13 cellular contexts compared by ENCODE assay signal in genomic region chr5:125274938-125275759, GRCh38.
DNase-seq lines count a peak whose midpoint lies in the region; ATAC-seq and TF ChIP-seq lines count a peak whose summit lies in the region.
"Had no signal": no experiment of that assay in that cellular context is flagged by ENCODE, and none has a peak within 500 bp of the region (broad histone marks: within the 10 kb centered on the region; RNA-seq: fewer than 3 reads in every experiment).

No MANE protein-coding gene starts in this region.

- H3K36me3 Mint-ChIP-seq in T-helper 17 cell (ENCODE audit: low read depth) = no peaks in the 10 kb centered on the region
- H3K36me3 Mint-ChIP-seq in activated T-cell treated with anti-CD3 and anti-CD28 coated beads, Interleukin-2, amount 50 U/mL, for 72 hours (ENCODE audit: insufficient read depth in 2 of 2) = no peaks in the 10 kb centered on the region
- H3K36me3 Mint-ChIP-seq: CD8-positive, alpha-beta T cell had no signal

- H3K4me2 ChIP-seq in neural cell (ENCODE audit: low read length) = peak overlapping the region; percentile 12

- H3K9me3 Mint-ChIP-seq in activated T-cell treated with anti-CD3 and anti-CD28 coated beads, Interleukin-2, amount 50 U/mL, for 72 hours = peaks cover 0 to 4% of the 10 kb centered on the region in 2 donors
- H3K9me3 Mint-ChIP-seq: activated naive CD8-positive, alpha-beta T cell treated with anti-CD3 and anti-CD28 coated beads, Interleukin-2, amount 50 U/mL, for 24 hours; CD8-positive, alpha-beta T cell had no signal

- TF ChIP-seq RAD21 in Ishikawa (IDR thresholded peaks at IDR 0.05; ENCODE audit: low read depth) = no peak
- TF ChIP-seq RAD21 in neural cell (conservative IDR thresholded peaks at IDR 0.05) = peak; percentile 34

- H3K9me2 ChIP-seq in neural cell (ENCODE audit: insufficient read depth, low read length) = no peaks in the 10 kb centered on the region

- H3F3A ChIP-seq in neural cell (ENCODE audit: insufficient read depth, low read length, poor library complexity, severe bottlenecking) = no peaks in the 10 kb centered on the region

- no peaks in the 10 kb centered on the region for H3K27me3 Mint-ChIP-seq in T-helper 17 cell
- no peaks in the 10 kb centered on the region for H3K27me3 Mint-ChIP-seq in activated T-cell treated with anti-CD3 and anti-CD28 coated beads, Interleukin-2, amount 50 U/mL, for 72 hours (ENCODE audit: low read depth)

- peak overlapping the region; percentile 36 for H3K27ac ChIP-seq in neural cell (ENCODE audit: low read length)

- H3K4me3 ChIP-seq in neural cell (ENCODE audit: low read length) = peak overlapping the region; percentile 13

- no peak overlapping the region for H3K4me3 Mint-ChIP-seq in T-helper 17 cell
- H3K4me3 Mint-ChIP-seq in activated T-cell treated with anti-CD3 and anti-CD28 coated beads, Interleukin-2, amount 50 U/mL, for 72 hours = no peak overlapping the region
- H3K4me3 Mint-ChIP-seq: activated naive CD8-positive, alpha-beta T cell treated with anti-CD3 and anti-CD28 coated beads, Interleukin-2, amount 50 U/mL, for 24 hours; CD8-positive, alpha-beta T cell had no signal

- no peaks in the 10 kb centered on the region for H4K20me1 ChIP-seq in neural cell (ENCODE audit: insufficient read depth)

- no peak for TF ChIP-seq CTCF in neural cell (IDR thresholded peaks at IDR 0.05; ENCODE audit: poor library complexity, severe bottlenecking)

- no peaks in the 10 kb centered on the region for H3K9me3 ChIP-seq in neural cell (ENCODE audit: low read length)
- H3K9me3 ChIP-seq in T-helper 17 cell (ENCODE audit: control insufficient read depth, low read length, poor library complexity, severe bottlenecking) = no peaks in the 10 kb centered on the region

- H3K36me3 ChIP-seq in neural cell (ENCODE audit: insufficient read depth, low read length) = no peaks in the 10 kb centered on the region

- ATAC-seq in HG02798 (IDR thresholded peaks at IDR 0.05; ENCODE audit: poor library complexity, unreplicated experiment) (no peak), T-helper 17 cell (no peak), GM19023 (IDR thresholded peaks at IDR 0.05; ENCODE audit: unreplicated experiment) (no peak)
- no peak for ATAC-seq in activated T-cell treated with anti-CD3 and anti-CD28 coated beads, Interleukin-2, amount 50 U/mL, for 72 hours (replicated peaks in 1 of 2)
- ATAC-seq: activated naive CD8-positive, alpha-beta T cell treated with anti-CD3 and anti-CD28 coated beads, Interleukin-2, amount 50 U/mL, for 24 hours; CD8-positive, alpha-beta T cell; sciatic nerve had no signal

- H3K4me1 Mint-ChIP-seq in T-helper 17 cell = no peaks in the 10 kb centered on the region
- no peaks in the 10 kb centered on the region for H3K4me1 Mint-ChIP-seq in activated T-cell treated with anti-CD3 and anti-CD28 coated beads, Interleukin-2, amount 50 U/mL, for 72 hours (ENCODE audit: low read depth)
- H3K4me1 Mint-ChIP-seq: activated naive CD8-positive, alpha-beta T cell treated with anti-CD3 and anti-CD28 coated beads, Interleukin-2, amount 50 U/mL, for 24 hours had no signal

- H3K27ac Mint-ChIP-seq in T-helper 17 cell = no peak overlapping the region
- H3K27ac Mint-ChIP-seq in activated T-cell treated with anti-CD3 and anti-CD28 coated beads, Interleukin-2, amount 50 U/mL, for 72 hours = no peak overlapping the region
- H3K27ac Mint-ChIP-seq: activated naive CD8-positive, alpha-beta T cell treated with anti-CD3 and anti-CD28 coated beads, Interleukin-2, amount 50 U/mL, for 24 hours; CD8-positive, alpha-beta T cell had no signal

- H3K9ac ChIP-seq in neural cell (ENCODE audit: low read length) = peak overlapping the region; percentile 0

- H2AFZ ChIP-seq in neural cell (ENCODE audit: low read depth, low read length) = no peak overlapping the region

- TF ChIP-seq EP300 in Ishikawa (IDR thresholded peaks at IDR 0.05; ENCODE audit: borderline replicate concordance) (no peak), neural cell (conservative IDR thresholded peaks at IDR 0.05; ENCODE audit: poor library complexity, severe bottlenecking) (peak; percentile 80)

- no peaks in the 10 kb centered on the region for H3K79me2 ChIP-seq in neural cell (replicated peaks; ENCODE audit: insufficient read depth, low read length)

- no peaks in the 10 kb centered on the region for H3K27me3 ChIP-seq in neural cell (ENCODE audit: insufficient read depth, low read depth, low read length)

- DNase-seq in NCI-H2227 treated with DMSO at 0.1 percent for 48 hours (lab: John Stamatoyannopoulos, UW) (peak; percentile 92), brain pericyte (ENCODE audit: low read depth, low spot score) (peak; percentile 68), T-helper 17 cell (no peak)
- no peak for DNase-seq in activated T-cell treated with anti-CD3 and anti-CD28 coated beads, Interleukin-2, amount 50 U/mL, for 72 hours
- DNase-seq: activated naive CD8-positive, alpha-beta T cell treated with anti-CD3 and anti-CD28 coated beads, Interleukin-2, amount 50 U/mL, for 24 hours; CD8-positive, alpha-beta T cell; hippocampal formation; NCI-H1105 treated with DMSO at 0.1 percent for 48 hours had no signal

TF ChIP-seq in Ishikawa, 13 proteins besides CTCF, POLR2A, EP300 and RAD21:
- TF ChIP-seq YY1 (IDR thresholded peaks at IDR 0.05; ENCODE audit: low read depth) = no peak
- TF ChIP-seq TEAD4 (IDR thresholded peaks at IDR 0.05) = 0 out of 2 replicates have a peak, but pooled peaks have one; percentile 22
- TF ChIP-seq TCF12 (IDR thresholded peaks at IDR 0.05; ENCODE audit: low read depth) = peak; percentile 28; the same call in 1 of the 2 replicates

TF ChIP-seq in neural cell, 6 proteins besides CTCF, POLR2A, EP300 and RAD21:
- no peak for TF ChIP-seq TAF1 (IDR thresholded peaks at IDR 0.05; ENCODE audit: low read depth)
- TF ChIP-seq REST (IDR thresholded peaks at IDR 0.05; ENCODE audit: borderline replicate concordance) = peak; percentile 49
- TF ChIP-seq SMC3 (conservative IDR thresholded peaks at IDR 0.05; ENCODE audit: poor library complexity) = peak; percentile 42
- peak; percentile 95 for TF ChIP-seq POLR2AphosphoS5 (IDR thresholded peaks at IDR 0.05)
TF ChIP-seq in neural cell: peak in this region for 3.

Comparison
In these comparisons a context has a peak if more than half of its experiments do, and no peak if none do; other contexts are left out.
1. DNase-seq: peak in NCI-H2227 treated with DMSO at 0.1 percent for 48 hours (single experiment) and brain pericyte (single experiment); none in T-helper 17 cell (0 of 3) and activated T-cell treated with anti-CD3 and anti-CD28 coated beads, Interleukin-2, amount 50 U/mL, for 72 hours (0 of 2).